In the genomic region with DNA sequence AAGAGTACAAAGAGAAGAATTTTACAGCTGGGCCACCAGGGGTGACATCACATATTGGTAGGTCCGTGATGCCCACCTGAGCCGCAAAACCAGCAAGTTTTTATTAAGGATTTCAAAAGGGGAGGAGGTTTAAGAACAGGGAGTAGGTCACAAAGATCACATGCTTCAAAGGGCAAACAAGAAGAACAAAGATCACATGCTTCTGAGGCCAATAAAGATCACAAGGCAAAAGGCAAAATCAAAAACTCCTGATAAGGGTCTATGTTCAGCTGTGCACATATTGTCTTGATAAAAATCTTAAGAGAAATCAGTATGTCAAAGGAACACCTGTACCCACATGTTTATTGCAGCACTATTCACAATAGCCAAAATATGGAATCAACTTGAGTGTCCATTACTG, we compare ENCODE assay signal across 12 cellular contexts. TPM values are rescaled to one million over a fixed set of nuclear protein-coding genes. Genes with fewer than 3 reads are reported as not detected.
DNase-seq lines count a peak whose midpoint lies in the region; ATAC-seq and TF ChIP-seq lines count a peak whose summit lies in the region.
"Not testable (repeated sequence)": the region's sequence is repeated elsewhere in the genome, so short reads cannot be mapped to it uniquely, and the experiment has no call there.
"Had no signal": no experiment of that assay in that cellular context is flagged by ENCODE, and none has a peak within 500 bp of the region (broad histone marks: within the 10 kb centered on the region; RNA-seq: fewer than 3 reads in every experiment).

No MANE protein-coding gene starts in this region.

- not testable (repeated sequence) for TF ChIP-seq CTCF in CD4-positive, alpha-beta T cell (IDR thresholded peaks at IDR 0.05); nephron (IDR thresholded peaks at IDR 0.05; ENCODE audit: unreplicated experiment in 3 of 3); type B pancreatic cell (conservative IDR thresholded peaks at IDR 0.05)
- peak; percentile 22 for TF ChIP-seq CTCF in HFFc6 (IDR thresholded peaks at IDR 0.05)

- POLR2A ChIA-PET in CD4-positive, alpha-beta T cell (lab: Charles Lee), result not testable (repeated sequence)

- not testable (repeated sequence) for H3K27me3 Mint-ChIP-seq in CD4-positive, alpha-beta T cell; HFFc6 (ENCODE audit: insufficient read depth); nephron (ENCODE audit: low read depth); type B pancreatic cell

- not testable (repeated sequence) for ATAC-seq in CD4-positive, alpha-beta T cell (ENCODE audit: poor library complexity)

- H3K36me3 Mint-ChIP-seq in CD4-positive, alpha-beta T cell (ENCODE audit: low read depth), result peaks cover 13% of the 10 kb centered on the region
- not testable (repeated sequence) for H3K36me3 Mint-ChIP-seq in HFFc6 (ENCODE audit: low read depth); nephron (ENCODE audit: low read depth); type B pancreatic cell

- not testable (repeated sequence) for H3K27me3 ChIP-seq in CD4-positive, alpha-beta T cell (ENCODE audit: control insufficient read depth, insufficient read depth, low read length)

- not testable (repeated sequence) for H3K4me3 Mint-ChIP-seq in CD4-positive, alpha-beta T cell; HFFc6; nephron; type B pancreatic cell

- H3K9me3 Mint-ChIP-seq in CD4-positive, alpha-beta T cell; HFFc6; nephron; type B pancreatic cell: not testable (repeated sequence)

- peaks cover 38% of the 10 kb centered on the region for H3K4me1 Mint-ChIP-seq in CD4-positive, alpha-beta T cell (ENCODE audit: low read depth)
- H3K4me1 Mint-ChIP-seq in HFFc6 (ENCODE audit: low read depth) (peaks cover 67% of the 10 kb centered on the region), nephron (peaks cover 37% of the 10 kb centered on the region), type B pancreatic cell (ENCODE audit: unreplicated experiment) (peaks cover 21% of the 10 kb centered on the region)

- intact Hi-C loops in CD4-positive, alpha-beta T cell (cut with DNase I, micrococcal nuclease), result not testable (repeated sequence)

- H3K27ac ChIP-seq in CD4-positive, alpha-beta T cell (ENCODE audit: low read depth, low read length), result not testable (repeated sequence)
- peak overlapping the region; percentile 83 for H3K27ac ChIP-seq in epithelial cell of prostate

- not testable (repeated sequence) for H3K9me3 ChIP-seq in CD4-positive, alpha-beta T cell (ENCODE audit: control insufficient read depth, low read length)

- peak overlapping the region; percentile 95 for H3K27ac Mint-ChIP-seq in CD4-positive, alpha-beta T cell
- H3K27ac Mint-ChIP-seq in HFFc6, result not testable (repeated sequence)
- peak overlapping the region; percentile 99 to 100 (median 99) for H3K27ac Mint-ChIP-seq in nephron
- peak overlapping the region; percentile 22 for H3K27ac Mint-ChIP-seq in type B pancreatic cell

- not testable (repeated sequence) for DNase-seq in CD4-positive, alpha-beta T cell; HFFc6; epithelial cell of prostate (ENCODE audit: low read depth, low spot score); type B pancreatic cell (ENCODE audit: extremely low spot score, unreplicated experiment)
- DNase-seq in NCI-H146 treated with DMSO at 0.1 percent for 48 hours (lab: John Stamatoyannopoulos, UW; ENCODE audit: unreplicated experiment), result peak; percentile 66
- peak; percentile 77 for DNase-seq in NCI-H2196 treated with DMSO at 0.1 percent for 48 hours (lab: John Stamatoyannopoulos, UW; ENCODE audit: unreplicated experiment)
- peak; percentile 51 for DNase-seq in SHP77 treated with DMSO at 0.1 percent for 48 hours (lab: John Stamatoyannopoulos, UW)

- CTCF ChIA-PET in CD4-positive, alpha-beta T cell (lab: Charles Lee), result not testable (repeated sequence)

RNA-seq across cellular contexts. Expression of a gene that starts 2.3 kb away (rescaled TPM):
- 1 to 10 TPM; 1.3 to 1.4 TPM for total RNA-seq in CD4-positive, alpha-beta T cell
- total RNA-seq in HFFc6 (2021; fragmentation: NEBNext Ultra II Directional; extraction: Animal tissue kit (Norgen Biotek cat#: 25700)), result 10 to 100 TPM in 1 of 6 experiments, 1 to 10 TPM in 5; 8.1 to 16.8 (median 8.9) TPM
- 30.7 and 35.1 TPM in 2 replicates for total RNA-seq in type B pancreatic cell (ENCODE audit: low replicate concordance)

RNA-seq across cellular contexts. Expression of a gene that starts 25.7 kb away (rescaled TPM):
- total RNA-seq in CD4-positive, alpha-beta T cell, result not detected
- not detected for total RNA-seq in HFFc6 (2021; fragmentation: NEBNext Ultra II Directional; extraction: Animal tissue kit (Norgen Biotek cat#: 25700))
- 0.62 and 2.1 TPM in 2 replicates for total RNA-seq in type B pancreatic cell (ENCODE audit: low replicate concordance)
- total RNA-seq: A172; CD4-positive, CD25-positive, alpha-beta regulatory T cell; H9; HT-29 had no signal

RNA-seq across cellular contexts. Expression of a gene that starts 32.9 kb away (rescaled TPM):
- 1 to 10 TPM; 2.9 to 3.2 TPM for total RNA-seq in CD4-positive, alpha-beta T cell
- total RNA-seq in HFFc6 (2021; fragmentation: NEBNext Ultra II Directional; extraction: Animal tissue kit (Norgen Biotek cat#: 25700)), result under 1 TPM; 0.40 to 0.62 (median 0.50) TPM
- 3.2 and 5.1 TPM in 2 replicates for total RNA-seq in type B pancreatic cell (ENCODE audit: low replicate concordance)
- total RNA-seq: A172 had no signal
